Comparison of ENCODE assay signal across 8 cellular contexts in the genomic region with DNA sequence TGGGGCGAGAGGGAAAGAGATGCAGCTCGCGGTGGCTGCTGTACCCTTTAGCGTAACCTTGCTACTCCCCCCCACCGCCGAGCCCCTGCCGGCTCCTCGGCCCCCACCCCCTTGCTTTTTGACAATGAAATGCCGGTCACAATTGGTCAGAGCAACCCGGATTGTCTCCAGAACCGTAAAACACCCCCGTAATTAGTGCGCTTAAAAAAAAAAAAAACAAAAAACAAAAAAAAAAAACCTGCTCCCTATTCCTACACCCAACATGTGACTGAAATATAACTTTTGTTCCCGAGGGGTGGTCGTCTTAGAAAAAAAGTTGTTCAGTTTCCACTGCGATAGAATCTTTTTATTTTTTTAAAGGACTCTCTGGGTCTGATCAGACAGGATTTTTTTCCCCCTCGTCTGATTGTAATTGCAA. TPM values are rescaled to one million over a fixed set of nuclear protein-coding genes. Genes with fewer than 3 reads are reported as not detected.
A peak's percentile ranks its signal among the peaks of the same experiment; 100 is the strongest.
DNase-seq lines count a peak whose midpoint lies in the region; ATAC-seq and TF ChIP-seq lines count a peak whose summit lies in the region.

No MANE protein-coding gene starts in this region.

- H3K27ac ChIP-seq in gastroesophageal sphincter (peak overlapping the region; percentile 94 to 100 (median 98)), smooth muscle cell (ENCODE audit: low read depth) (peak overlapping the region; percentile 95)

- CTCF ChIA-PET in activated CD4-positive, alpha-beta memory T cell treated with anti-CD3 and anti-CD28 coated beads, Interleukin-2, amount 10 ng/mL, durations not matched to agents 7 days and 5 days (lab: Charles Lee): interaction anchor here (1.1 to 2.1 kb wide), 3 partner anchors 359 to 383 kb away, joined by 4 to 16 read pairs (median 5); no protein-coding TSS in a partner anchor

- H3K4me3 ChIP-seq in gastroesophageal sphincter (peak overlapping the region; percentile 77 to 99), smooth muscle cell (peak overlapping the region; percentile 87)

- H3K4me2 ChIP-seq in smooth muscle cell: peak overlapping the region; percentile 93

- POLR2A ChIA-PET in activated CD4-positive, alpha-beta memory T cell treated with anti-CD3 and anti-CD28 coated beads, Interleukin-2, amount 10 ng/mL, durations not matched to agents 7 days and 5 days (lab: Charles Lee): interaction anchor here (1.0 to 3.3 kb wide), 20 partner anchors 14 to 1069 kb away, joined by 3 to 64 read pairs (median 5); partner anchors contain the start of genes BCL2L14, BORCS5 and SMIM10L1

- ATAC-seq in gastroesophageal sphincter (no peak), HG02798 (IDR thresholded peaks at IDR 0.05; ENCODE audit: poor library complexity, unreplicated experiment) (no peak)

- H4K20me1 ChIP-seq in smooth muscle cell (ENCODE audit: low read depth): no peaks in the 10 kb centered on the region

- no peak for TF ChIP-seq POLR2A in gastroesophageal sphincter (IDR thresholded peaks at IDR 0.05)

- H3K4me3 Mint-ChIP-seq in activated CD4-positive, alpha-beta memory T cell treated with anti-CD3 and anti-CD28 coated beads, Interleukin-2, amount 10 ng/mL, durations not matched to agents 7 days and 5 days: peak overlapping the region; percentile 87

- H3K36me3 ChIP-seq in gastroesophageal sphincter (no peaks in the 10 kb centered on the region), smooth muscle cell (ENCODE audit: low read depth) (no peaks in the 10 kb centered on the region)

- 0% methylated on average over 7 to 10 of the region's 17 CpGs for WGBS in gastroesophageal sphincter (ENCODE audit: low coverage in 1 of 2), 2 donors
- 1% methylated on average over 13 of the region's 17 CpGs for WGBS in smooth muscle cell (ENCODE audit: low lambda C conversion rate)

- H3K9ac ChIP-seq in smooth muscle cell (ENCODE audit: low read depth): peak overlapping the region; percentile 87

- H3K27me3 Mint-ChIP-seq in activated CD4-positive, alpha-beta memory T cell treated with anti-CD3 and anti-CD28 coated beads, Interleukin-2, amount 10 ng/mL, durations not matched to agents 7 days and 5 days: no peaks in the 10 kb centered on the region

- peaks cover 14% of the 10 kb centered on the region for H3F3A ChIP-seq in smooth muscle cell (ENCODE audit: low read depth)

- no peaks in the 10 kb centered on the region for H3K9me3 ChIP-seq in gastroesophageal sphincter
- H3K9me3 ChIP-seq in smooth muscle cell (replicated peaks; ENCODE audit: low read depth): no peaks in the 10 kb centered on the region

- no peaks in the 10 kb centered on the region for H3K9me3 Mint-ChIP-seq in activated CD4-positive, alpha-beta memory T cell treated with anti-CD3 and anti-CD28 coated beads, Interleukin-2, amount 10 ng/mL, durations not matched to agents 7 days and 5 days

- TF ChIP-seq CTCF in gastroesophageal sphincter (IDR thresholded peaks at IDR 0.05) (no peak), smooth muscle cell (IDR thresholded peaks at IDR 0.05; ENCODE audit: borderline replicate concordance, insufficient read depth, poor library complexity, severe bottlenecking) (no peak)

- peak overlapping the region; percentile 96 for H3K27ac Mint-ChIP-seq in activated CD4-positive, alpha-beta memory T cell treated with anti-CD3 and anti-CD28 coated beads, Interleukin-2, amount 10 ng/mL, durations not matched to agents 7 days and 5 days

- H3K4me1 ChIP-seq in gastroesophageal sphincter: peaks cover 3 to 40% (median 15%) of the 10 kb centered on the region in 3 donors
- peaks cover 33% of the 10 kb centered on the region for H3K4me1 ChIP-seq in smooth muscle cell (ENCODE audit: low read depth)

- DNase-seq in NCI-H1092 (lab: John Stamatoyannopoulos, UW) (peak; percentile 46), NCI-H1092 treated with DMSO at 0.1 percent for 48 hours (lab: John Stamatoyannopoulos, UW) (no peak), smooth muscle cell (lab: John Stamatoyannopoulos, UW; ENCODE audit: unreplicated experiment) (no peak), AG20443 (ENCODE audit: low spot score) (no peak), DMS53 treated with DMSO at 0.1 percent for 48 hours (lab: John Stamatoyannopoulos, UW; ENCODE audit: unreplicated experiment) (no peak)
- no peak for DNase-seq in activated CD4-positive, alpha-beta memory T cell treated with anti-CD3 and anti-CD28 coated beads, Interleukin-2, amount 10 ng/mL, durations not matched to agents 7 days and 5 days

- peak overlapping the region; percentile 44 for H2AFZ ChIP-seq in smooth muscle cell (ENCODE audit: low read depth)

- peaks cover 37% of the 10 kb centered on the region for H3K4me1 Mint-ChIP-seq in activated CD4-positive, alpha-beta memory T cell treated with anti-CD3 and anti-CD28 coated beads, Interleukin-2, amount 10 ng/mL, durations not matched to agents 7 days and 5 days

- peaks cover 13% of the 10 kb centered on the region for H3K36me3 Mint-ChIP-seq in activated CD4-positive, alpha-beta memory T cell treated with anti-CD3 and anti-CD28 coated beads, Interleukin-2, amount 10 ng/mL, durations not matched to agents 7 days and 5 days (ENCODE audit: low read depth)

- H3K27me3 ChIP-seq in gastroesophageal sphincter (no peaks in the 10 kb centered on the region), smooth muscle cell (ENCODE audit: low read depth) (no peaks in the 10 kb centered on the region)

- H3K79me2 ChIP-seq in smooth muscle cell (ENCODE audit: low read depth): peaks cover 55% of the 10 kb centered on the region

- TF ChIP-seq EP300 in gastroesophageal sphincter (IDR thresholded peaks at IDR 0.05): no peak

RNA-seq across cellular contexts. Expression of gene ETV6, which starts 0.8 kb away (rescaled TPM):
- total RNA-seq in activated CD4-positive, alpha-beta memory T cell treated with anti-CD3 and anti-CD28 coated beads, Interleukin-2, amount 10 ng/mL, durations not matched to agents 7 days and 5 days: 10 to 100 TPM; 53.7 to 54.9 TPM
- total RNA-seq in gastroesophageal sphincter: 10 to 100 TPM; 18.7 to 30.1 (median 21.1) TPM
- 21.9 and 23.8 TPM in 2 replicates for total RNA-seq in smooth muscle cell
- polyA plus RNA-seq in smooth muscle cell: 11.5 and 19.8 TPM in 2 replicates
